23 cellular contexts compared by ENCODE assay signal in genomic region chr5:171707441-171707790, GRCh38.
DNase-seq lines count a peak whose midpoint lies in the region; ATAC-seq, FAIRE-seq and TF ChIP-seq lines count a peak whose summit lies in the region.
"Had no signal": no experiment of that assay in that cellular context is flagged by ENCODE, and none has a peak within 500 bp of the region (broad histone marks: within the 10 kb centered on the region; RNA-seq: fewer than 3 reads in every experiment).

No MANE protein-coding gene starts in this region.

- H3K4me1 Mint-ChIP-seq in activated CD8-positive, alpha-beta T cell treated with anti-CD3 and anti-CD28 coated beads, Interleukin-2, amount 10 ng/mL, durations not matched to agents 7 days and 5 days (ENCODE audit: low read depth): no peaks in the 10 kb centered on the region
- no peaks in the 10 kb centered on the region for H3K4me1 Mint-ChIP-seq in activated CD8-positive, alpha-beta T cell treated with anti-CD3 and anti-CD28 coated beads for 36 hours (ENCODE audit: low read depth)
- no peaks in the 10 kb centered on the region for H3K4me1 Mint-ChIP-seq in astrocyte (ENCODE audit: low read depth, unreplicated experiment)

- POLR2A ChIA-PET in activated CD8-positive, alpha-beta T cell treated with anti-CD3 and anti-CD28 coated beads, Interleukin-2, amount 10 ng/mL, durations not matched to agents 7 days and 5 days (lab: Charles Lee): no interaction called here
- POLR2A ChIA-PET in activated CD8-positive, alpha-beta T cell treated with anti-CD3 and anti-CD28 coated beads for 36 hours (lab: Charles Lee): no interaction called here

- H3K27ac Mint-ChIP-seq in activated CD8-positive, alpha-beta T cell treated with anti-CD3 and anti-CD28 coated beads, Interleukin-2, amount 10 ng/mL, durations not matched to agents 7 days and 5 days: no peak overlapping the region
- H3K27ac Mint-ChIP-seq in activated CD8-positive, alpha-beta T cell treated with anti-CD3 and anti-CD28 coated beads for 36 hours: no peak overlapping the region
- H3K27ac Mint-ChIP-seq in astrocyte (ENCODE audit: unreplicated experiment): no peak overlapping the region

- intact Hi-C loops in activated CD8-positive, alpha-beta T cell treated with anti-CD3 and anti-CD28 coated beads for 36 hours (cut with micrococcal nuclease): no loop called here

- H3K27ac ChIP-seq in astrocyte (ENCODE audit: low read depth, low read length): no peak overlapping the region
- no peak overlapping the region for H3K27ac ChIP-seq in lung (ENCODE audit: low read depth in 1 of 2, low read length in 1 of 2)
- H3K27ac ChIP-seq in WERI-Rb-1: no peak overlapping the region
- H3K27ac ChIP-seq: 22Rv1, C4-2B, KMS-11, SJCRH30 had no signal

- no peak overlapping the region for H2AFZ ChIP-seq in astrocyte (ENCODE audit: low read depth, low read length)

- CTCF ChIA-PET in activated CD8-positive, alpha-beta T cell treated with anti-CD3 and anti-CD28 coated beads, Interleukin-2, amount 10 ng/mL, durations not matched to agents 7 days and 5 days (lab: Charles Lee): no interaction called here
- CTCF ChIA-PET in activated CD8-positive, alpha-beta T cell treated with anti-CD3 and anti-CD28 coated beads for 36 hours (lab: Charles Lee): no interaction called here

- H3K27me3 Mint-ChIP-seq in activated CD8-positive, alpha-beta T cell treated with anti-CD3 and anti-CD28 coated beads, Interleukin-2, amount 10 ng/mL, durations not matched to agents 7 days and 5 days (ENCODE audit: low read depth): peaks cover 2% of the 10 kb centered on the region
- H3K27me3 Mint-ChIP-seq in activated CD8-positive, alpha-beta T cell treated with anti-CD3 and anti-CD28 coated beads for 36 hours: peaks cover 1% of the 10 kb centered on the region
- H3K27me3 Mint-ChIP-seq in astrocyte (ENCODE audit: low read depth, unreplicated experiment): peaks cover 21% of the 10 kb centered on the region

- 79 to 85% methylated on average over 1 of the region's 1 CpG for WGBS in lung, 2 donors

- H3K4me3 Mint-ChIP-seq in activated CD8-positive, alpha-beta T cell treated with anti-CD3 and anti-CD28 coated beads, Interleukin-2, amount 10 ng/mL, durations not matched to agents 7 days and 5 days: no peak overlapping the region
- no peak overlapping the region for H3K4me3 Mint-ChIP-seq in activated CD8-positive, alpha-beta T cell treated with anti-CD3 and anti-CD28 coated beads for 36 hours
- no peak overlapping the region for H3K4me3 Mint-ChIP-seq in astrocyte (ENCODE audit: unreplicated experiment)

- no peak for ATAC-seq in activated CD8-positive, alpha-beta T cell treated with anti-CD3 and anti-CD28 coated beads, Interleukin-2, amount 10 ng/mL, durations not matched to agents 7 days and 5 days
- ATAC-seq in activated CD8-positive, alpha-beta T cell treated with anti-CD3 and anti-CD28 coated beads for 36 hours: no peak
- ATAC-seq in lung (ENCODE audit: insufficient read depth, low FRiP score): no peak
- no peak for ATAC-seq in GM19324 (IDR thresholded peaks at IDR 0.05; ENCODE audit: low FRiP score, unreplicated experiment)
- ATAC-seq in GM18520 (IDR thresholded peaks at IDR 0.05; ENCODE audit: unreplicated experiment): no peak

- no peaks in the 10 kb centered on the region for H3K79me2 ChIP-seq in astrocyte (ENCODE audit: insufficient read depth, low read length)

- no peaks in the 10 kb centered on the region for H4K20me1 ChIP-seq in astrocyte (ENCODE audit: insufficient read depth, low read length)

- no peak for FAIRE-seq in astrocyte (lab: Jason Lieb, UNC)
- FAIRE-seq: GM19239, H54, HTR-8/SVneo, RCC 7860 had no signal

- DNase-seq in activated CD8-positive, alpha-beta T cell treated with anti-CD3 and anti-CD28 coated beads, Interleukin-2, amount 10 ng/mL, durations not matched to agents 7 days and 5 days: peak; percentile 12
- no peak for DNase-seq in activated CD8-positive, alpha-beta T cell treated with anti-CD3 and anti-CD28 coated beads for 36 hours
- DNase-seq in astrocyte (ENCODE audit: low read depth) (peak; percentile 2), lung (ENCODE audit: low spot score) (peak; percentile 13), ureter (ENCODE audit: low spot score) (peak; percentile 28), WERI-Rb-1 (no peak)
- DNase-seq: EL, GF-D8, NCI-H2081 treated with DMSO at 0.1 percent for 48 hours, NCI-H2171 treated with DMSO at 0.1 percent for 48 hours, NCI-H524 treated with DMSO at 0.1 percent for 48 hours, NCI-H82, OCI-M1, SJCRH30 had no signal

- no peaks in the 10 kb centered on the region for H3K36me3 Mint-ChIP-seq in activated CD8-positive, alpha-beta T cell treated with anti-CD3 and anti-CD28 coated beads, Interleukin-2, amount 10 ng/mL, durations not matched to agents 7 days and 5 days (ENCODE audit: low read depth)
- no peaks in the 10 kb centered on the region for H3K36me3 Mint-ChIP-seq in activated CD8-positive, alpha-beta T cell treated with anti-CD3 and anti-CD28 coated beads for 36 hours (ENCODE audit: low read depth)
- peaks cover 4% of the 10 kb centered on the region for H3K36me3 Mint-ChIP-seq in astrocyte (ENCODE audit: low read depth, unreplicated experiment)

- no peaks in the 10 kb centered on the region for H3K27me3 ChIP-seq in astrocyte (ENCODE audit: insufficient read depth, low read length)
- H3K27me3 ChIP-seq in lung (ENCODE audit: control insufficient read depth, insufficient read depth): no peaks in the 10 kb centered on the region
- peaks cover 37% of the 10 kb centered on the region for H3K27me3 ChIP-seq in WERI-Rb-1 (ENCODE audit: insufficient read depth, low read depth, severe bottlenecking)
- H3K27me3 ChIP-seq: SJCRH30 had no signal

- H3K36me3 ChIP-seq in astrocyte (ENCODE audit: insufficient read depth, low read length): no peaks in the 10 kb centered on the region
- H3K36me3 ChIP-seq in lung (ENCODE audit: control insufficient read depth in 2 of 2, insufficient read depth in 2 of 2, low read length in 2 of 2): no peaks in the 10 kb centered on the region
- H3K36me3 ChIP-seq in WERI-Rb-1: no peaks in the 10 kb centered on the region
- H3K36me3 ChIP-seq: SJCRH30 had no signal

- H3K4me2 ChIP-seq in astrocyte (ENCODE audit: low read length): no peak overlapping the region
- H3K4me2 ChIP-seq: KMS-11 had no signal

- TF ChIP-seq CTCF in activated CD8-positive, alpha-beta T cell treated with anti-CD3 and anti-CD28 coated beads for 36 hours (IDR thresholded peaks at IDR 0.05): no peak
- TF ChIP-seq CTCF in astrocyte (IDR thresholded peaks at IDR 0.05; ENCODE audit: insufficient read depth, low read depth, low read length) (no peak), lung (IDR thresholded peaks at IDR 0.05; ENCODE audit: control extremely low read depth, extremely low read depth) (no peak), WERI-Rb-1 (IDR thresholded peaks at IDR 0.05; ENCODE audit: low read depth, low read length) (no peak)

- no peaks in the 10 kb centered on the region for H3K9me3 Mint-ChIP-seq in activated CD8-positive, alpha-beta T cell treated with anti-CD3 and anti-CD28 coated beads, Interleukin-2, amount 10 ng/mL, durations not matched to agents 7 days and 5 days (ENCODE audit: insufficient read depth)
- H3K9me3 Mint-ChIP-seq in activated CD8-positive, alpha-beta T cell treated with anti-CD3 and anti-CD28 coated beads for 36 hours: no peaks in the 10 kb centered on the region
- peaks cover 8% of the 10 kb centered on the region for H3K9me3 Mint-ChIP-seq in astrocyte (ENCODE audit: unreplicated experiment)

- H3K9ac ChIP-seq in astrocyte (ENCODE audit: low read length): no peak overlapping the region
- H3K9ac ChIP-seq: KMS-11 had no signal

- no peaks in the 10 kb centered on the region for H3K4me1 ChIP-seq in astrocyte (ENCODE audit: insufficient read depth, low read length)
- peaks cover 0 to 3% of the 10 kb centered on the region in 2 donors for H3K4me1 ChIP-seq in lung (ENCODE audit: control insufficient read depth in 2 of 2, insufficient read depth in 2 of 2, low read length in 2 of 2)
- H3K4me1 ChIP-seq: SJCRH30 had no signal

- H3K4me3 ChIP-seq in astrocyte (ENCODE audit: insufficient read depth, low read depth, low read length) (no peak overlapping the region), lung (no peak overlapping the region), WERI-Rb-1 (ENCODE audit: low read depth, low read length) (no peak overlapping the region)
- H3K4me3 ChIP-seq: SJCRH30 had no signal

- no peaks in the 10 kb centered on the region for H3K9me3 ChIP-seq in astrocyte (ENCODE audit: insufficient read depth, low read depth, low read length)
- H3K9me3 ChIP-seq in lung (ENCODE audit: control insufficient read depth in 2 of 2, insufficient read depth in 1 of 2, low read length in 1 of 2): peaks cover 0 to 2% of the 10 kb centered on the region in 2 donors
- no peaks in the 10 kb centered on the region for H3K9me3 ChIP-seq in WERI-Rb-1 (ENCODE audit: severe bottlenecking)
- H3K9me3 ChIP-seq: SJCRH30 had no signal

Comparison
In these comparisons a context has a peak if more than half of its experiments do, and no peak if none do; other contexts are left out.
1. DNase-seq: peak in activated CD8-positive, alpha-beta T cell treated with anti-CD3 and anti-CD28 coated beads, Interleukin-2, amount 10 ng/mL, durations not matched to agents 7 days and 5 days (single experiment), astrocyte (single experiment), lung (single experiment) and ureter (single experiment); none in activated CD8-positive, alpha-beta T cell treated with anti-CD3 and anti-CD28 coated beads for 36 hours (single experiment) and WERI-Rb-1 (single experiment).